ENCODE assay signal across 11 cellular contexts in the genomic region with DNA sequence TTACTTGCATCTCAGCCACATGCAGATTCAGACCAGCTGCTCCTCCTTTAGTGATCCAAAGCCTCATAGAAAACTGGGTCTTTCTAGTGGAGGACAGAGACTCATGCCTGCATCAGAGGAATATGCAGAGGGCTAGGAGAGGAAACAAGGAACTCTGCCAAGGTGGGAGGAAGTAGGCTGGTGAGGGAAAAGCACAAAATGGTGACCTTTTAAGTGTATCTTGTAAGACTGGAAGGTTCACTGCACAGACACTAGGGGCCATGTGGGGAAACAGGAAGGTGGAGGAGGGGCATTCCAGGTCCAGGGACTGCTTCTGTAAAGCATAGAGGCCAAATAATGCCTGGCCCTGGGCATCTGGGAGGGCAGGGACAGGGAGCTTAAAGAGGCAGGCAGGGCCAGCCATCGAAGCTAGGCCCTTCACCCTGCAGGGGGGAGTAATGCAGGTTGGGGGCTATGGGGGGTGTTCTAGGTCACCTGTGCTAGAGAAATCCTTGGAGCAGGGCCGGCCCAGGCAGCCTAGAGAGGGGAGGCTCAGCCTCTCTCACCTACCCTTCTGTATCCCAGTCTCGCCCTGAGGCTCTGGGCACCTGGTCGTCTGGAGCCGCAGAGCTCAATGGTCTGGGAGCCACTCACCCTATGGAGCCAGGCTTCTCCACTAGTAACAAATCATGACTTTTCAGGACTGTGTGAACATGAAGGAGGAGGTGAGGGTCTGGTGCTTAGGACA.
DNase-seq lines count a peak whose midpoint lies in the region; ATAC-seq and TF ChIP-seq lines count a peak whose summit lies in the region.
"Had no signal": no experiment of that assay in that cellular context is flagged by ENCODE, and none has a peak within 500 bp of the region (broad histone marks: within the 10 kb centered on the region; RNA-seq: fewer than 3 reads in every experiment).

No MANE protein-coding gene starts in this region.

- H3K9me2 ChIP-seq in OCI-LY7 (ENCODE audit: insufficient read depth, low read length): no peaks in the 10 kb centered on the region

- peak overlapping the region; percentile 23 for H3K27ac ChIP-seq in OCI-LY7 (ENCODE audit: low read depth, low read length, poor library complexity, severe bottlenecking)
- peak overlapping the region in 4 of 5 donors; percentile 32 to 60 (median 56) for H3K27ac ChIP-seq in stomach
- no peak overlapping the region for H3K27ac ChIP-seq in tibial nerve
- H3K27ac ChIP-seq in mammary epithelial cell (ENCODE audit: insufficient read depth, low read depth, low read length): no peak overlapping the region

- no peak for TF ChIP-seq POLR2A in stomach (IDR thresholded peaks at IDR 0.05)
- no peak for TF ChIP-seq POLR2A in tibial nerve (IDR thresholded peaks at IDR 0.05)

- peaks cover 27% of the 10 kb centered on the region for H3K36me3 Mint-ChIP-seq in activated T-cell treated with anti-CD3 and anti-CD28 coated beads, Interleukin-2, amount 50 U/mL, for 24 hours (ENCODE audit: low read depth)
- peaks cover 6% of the 10 kb centered on the region for H3K36me3 Mint-ChIP-seq in activated T-cell treated with anti-CD3 and anti-CD28 coated beads, Interleukin-2, amount 50 U/mL, for 4 hours (ENCODE audit: insufficient read depth)

- H2AFZ ChIP-seq in OCI-LY7 (ENCODE audit: low read length) (peak overlapping the region; percentile 47; the same call in 1 of the 2 replicates), mammary epithelial cell (ENCODE audit: low read depth, low read length) (no peak overlapping the region)

- TF ChIP-seq EP300 in stomach (IDR thresholded peaks at IDR 0.05) (no peak), tibial nerve (IDR thresholded peaks at IDR 0.05) (no peak)

- H3K4me2 ChIP-seq in OCI-LY7 (ENCODE audit: low read length) (peak overlapping the region; percentile 69), mammary epithelial cell (ENCODE audit: insufficient read depth, low read depth, low read length) (no peak overlapping the region)

- H3K79me2 ChIP-seq in OCI-LY7 (ENCODE audit: insufficient read depth, low read depth, low read length): no peaks in the 10 kb centered on the region
- H3K79me2 ChIP-seq in mammary epithelial cell (ENCODE audit: insufficient read depth, low read length): no peaks in the 10 kb centered on the region

- H3K4me1 Mint-ChIP-seq in activated T-cell treated with anti-CD3 and anti-CD28 coated beads, Interleukin-2, amount 50 U/mL, for 24 hours (ENCODE audit: low read depth): no peaks in the 10 kb centered on the region
- peaks cover 7% of the 10 kb centered on the region for H3K4me1 Mint-ChIP-seq in activated T-cell treated with anti-CD3 and anti-CD28 coated beads, Interleukin-2, amount 50 U/mL, for 4 hours (ENCODE audit: low read depth)

- no peak overlapping the region for H3K9ac ChIP-seq in mammary epithelial cell (ENCODE audit: insufficient read depth, low read length)

- H3K27me3 ChIP-seq in stomach (no peaks in the 10 kb centered on the region), tibial nerve (no peaks in the 10 kb centered on the region), mammary epithelial cell (ENCODE audit: insufficient read depth, low read length) (no peaks in the 10 kb centered on the region)

- no peak for TF ChIP-seq CTCF in OCI-LY7 (conservative IDR thresholded peaks at IDR 0.05; ENCODE audit: low read length)
- no peak for TF ChIP-seq CTCF in fibroblast of pulmonary artery (IDR thresholded peaks at IDR 0.05; ENCODE audit: low read length, missing control alignments)
- TF ChIP-seq CTCF in stomach (IDR thresholded peaks at IDR 0.05): no peak
- no peak for TF ChIP-seq CTCF in tibial nerve (IDR thresholded peaks at IDR 0.05)
- TF ChIP-seq CTCF in mammary epithelial cell (conservative IDR thresholded peaks at IDR 0.05 in 1 of 2, IDR thresholded peaks at IDR 0.05 in 1 of 2; ENCODE audit: extremely low read depth in 1 of 2, insufficient read depth in 1 of 2, low read depth in 1 of 2, low read length in 2 of 2): no peak

- intact Hi-C loops in OCI-LY7 (cut with micrococcal nuclease; ENCODE audit: unreplicated experiment) (no loop called here), stomach (cut with DNase I; ENCODE audit: low total_unique reads) (no loop called here), mammary epithelial cell (cut with micrococcal nuclease) (no loop called here)

- no peaks in the 10 kb centered on the region for H3K27me3 Mint-ChIP-seq in activated T-cell treated with anti-CD3 and anti-CD28 coated beads, Interleukin-2, amount 50 U/mL, for 24 hours
- H3K27me3 Mint-ChIP-seq in activated T-cell treated with anti-CD3 and anti-CD28 coated beads, Interleukin-2, amount 50 U/mL, for 4 hours (ENCODE audit: low read depth): no peaks in the 10 kb centered on the region
- H3K27me3 Mint-ChIP-seq: stimulated activated naive CD8-positive, alpha-beta T cell treated with anti-CD3 and anti-CD28 coated beads, Interleukin-15, amount 100 ng/mL, for 72 hours had no signal

- CTCF ChIA-PET in OCI-LY7 (lab: Charles Lee; ENCODE audit: unreplicated experiment): interaction anchor here (0.6 kb wide), 2 partner anchors 480 to 751 kb away, joined by 3 read pairs; no protein-coding TSS in a partner anchor
- CTCF ChIA-PET in mammary epithelial cell (lab: Charles Lee; ENCODE audit: low non-redundant PET): no interaction called here

- H3K36me3 ChIP-seq in OCI-LY7 (ENCODE audit: insufficient read depth, low read length) (no peaks in the 10 kb centered on the region), stomach (peaks cover 0 to 9% (median 4%) of the 10 kb centered on the region in 4 donors), tibial nerve (peaks cover 0 to 27% (median 0%) of the 10 kb centered on the region in 3 donors), mammary epithelial cell (ENCODE audit: insufficient read depth, low read length) (no peaks in the 10 kb centered on the region)

- POLR2A ChIA-PET in OCI-LY7 (lab: Charles Lee): interaction anchor here (1.1 kb wide), 1 partner anchor 36 kb away, joined by 3 read pairs; no protein-coding TSS in a partner anchor

- BruUV-seq in OCI-LY7 (replicated peaks; lab: Mats Ljungman, UMichigan) (no TSS peak), mammary epithelial cell (replicated peaks; lab: Mats Ljungman, UMichigan) (no TSS peak)

- H3K9me3 Mint-ChIP-seq in activated T-cell treated with anti-CD3 and anti-CD28 coated beads, Interleukin-2, amount 50 U/mL, for 24 hours: no peaks in the 10 kb centered on the region
- no peaks in the 10 kb centered on the region for H3K9me3 Mint-ChIP-seq in activated T-cell treated with anti-CD3 and anti-CD28 coated beads, Interleukin-2, amount 50 U/mL, for 4 hours
- H3K9me3 Mint-ChIP-seq: stimulated activated naive CD8-positive, alpha-beta T cell treated with anti-CD3 and anti-CD28 coated beads, Interleukin-15, amount 100 ng/mL, for 72 hours had no signal

- WGBS in stomach, 5 donors: 89 to 96% (median 94%) methylated on average over 1 to 5 of the region's 5 CpGs
- 92 to 94% methylated on average over 5 of the region's 5 CpGs for WGBS in tibial nerve, 2 donors
- WGBS in mammary epithelial cell (ENCODE audit: low coverage, missing lambda C conversion rate): 83% methylated on average over 2 of the region's 5 CpGs

- no peak overlapping the region for H3K4me3 Mint-ChIP-seq in activated T-cell treated with anti-CD3 and anti-CD28 coated beads, Interleukin-2, amount 50 U/mL, for 24 hours
- no peak overlapping the region for H3K4me3 Mint-ChIP-seq in activated T-cell treated with anti-CD3 and anti-CD28 coated beads, Interleukin-2, amount 50 U/mL, for 4 hours
- H3K4me3 Mint-ChIP-seq: stimulated activated naive CD8-positive, alpha-beta T cell treated with anti-CD3 and anti-CD28 coated beads, Interleukin-15, amount 100 ng/mL, for 72 hours had no signal

- H3K4me1 ChIP-seq in OCI-LY7 (ENCODE audit: insufficient read depth, low read length, poor library complexity, severe bottlenecking) (peaks cover 18% of the 10 kb centered on the region), stomach (peaks cover 22 to 39% (median 31%) of the 10 kb centered on the region in 4 donors), tibial nerve (peaks cover 0 to 5% (median 0%) of the 10 kb centered on the region in 4 donors), mammary epithelial cell (ENCODE audit: insufficient read depth, low read length) (peaks cover under 1% of the 10 kb centered on the region)

- no peak for ATAC-seq in activated T-cell treated with anti-CD3 and anti-CD28 coated beads, Interleukin-2, amount 50 U/mL, for 4 hours
- ATAC-seq: stimulated activated naive CD8-positive, alpha-beta T cell treated with anti-CD3 and anti-CD28 coated beads, Interleukin-15, amount 100 ng/mL, for 72 hours had no signal

- H3K9me3 ChIP-seq in OCI-LY7 (ENCODE audit: low read length): no peaks in the 10 kb centered on the region
- H3K9me3 ChIP-seq in stomach: no peaks in the 10 kb centered on the region
- no peaks in the 10 kb centered on the region for H3K9me3 ChIP-seq in tibial nerve
- no peaks in the 10 kb centered on the region for H3K9me3 ChIP-seq in mammary epithelial cell (replicated peaks; ENCODE audit: insufficient read depth, low read length)

- H4K20me1 ChIP-seq in OCI-LY7 (ENCODE audit: insufficient read depth, low read length) (no peaks in the 10 kb centered on the region), mammary epithelial cell (ENCODE audit: insufficient read depth, low read length) (no peaks in the 10 kb centered on the region)

- H3K4me3 ChIP-seq in OCI-LY7 (ENCODE audit: low read depth, low read length, poor library complexity, severe bottlenecking) (peak overlapping the region; percentile 32), fibroblast of pulmonary artery (replicated peaks; ENCODE audit: low read depth, low read length) (no peak overlapping the region), stomach (no peak overlapping the region), tibial nerve (no peak overlapping the region), mammary epithelial cell (replicated peaks in 1 of 3; ENCODE audit: insufficient read depth in 1 of 3, low read depth in 2 of 3, low read length in 3 of 3) (no peak overlapping the region)
- H3K4me3 ChIP-seq: lung had no signal

- dilution Hi-C loops in mammary epithelial cell (cut with HindIII; ENCODE audit: low sequenced_read_pairs): no loop called here

- in situ Hi-C loops in mammary epithelial cell (cut with MboI; ENCODE audit: low sequenced_read_pairs in 2 of 2): no loop called here

- peak overlapping the region; percentile 11 for H3K27ac Mint-ChIP-seq in activated T-cell treated with anti-CD3 and anti-CD28 coated beads, Interleukin-2, amount 50 U/mL, for 24 hours

- DNase-seq in activated T-cell treated with anti-CD3 and anti-CD28 coated beads, Interleukin-2, amount 50 U/mL, for 24 hours: no peak
- DNase-seq in activated T-cell treated with anti-CD3 and anti-CD28 coated beads, Interleukin-2, amount 50 U/mL, for 4 hours: no peak
- DNase-seq in OCI-LY7 (ENCODE audit: low spot score): peak; percentile 54
- peak; percentile 37 for DNase-seq in fibroblast of pulmonary artery (ENCODE audit: low read depth)
- no peak for DNase-seq in stomach
- no peak for DNase-seq in DMS153 treated with DMSO at 0.1 percent for 48 hours (lab: John Stamatoyannopoulos, UW; ENCODE audit: unreplicated experiment)
- no peak for DNase-seq in tibial nerve (ENCODE audit: low spot score in 2 of 2)
- no peak for DNase-seq in mammary epithelial cell
- DNase-seq: activated CD4-positive, alpha-beta T cell treated with anti-CD3 and anti-CD28 coated beads, Interleukin-2, amount 50 U/mL, for 4 hours; stimulated activated naive CD8-positive, alpha-beta T cell treated with anti-CD3 and anti-CD28 coated beads, Interleukin-15, amount 100 ng/mL, for 72 hours had no signal

Comparison
In these comparisons a context has a peak if more than half of its experiments do, and no peak if none do; other contexts are left out.
1. DNase-seq: peak in OCI-LY7 (single experiment) and fibroblast of pulmonary artery (single experiment); none in activated T-cell treated with anti-CD3 and anti-CD28 coated beads, Interleukin-2, amount 50 U/mL, for 24 hours (single experiment), activated T-cell treated with anti-CD3 and anti-CD28 coated beads, Interleukin-2, amount 50 U/mL, for 4 hours (single experiment), stomach (single experiment), DMS153 treated with DMSO at 0.1 percent for 48 hours (single experiment), tibial nerve (0 of 2) and mammary epithelial cell (single experiment).
2. H3K27ac ChIP-seq: peak in OCI-LY7 (single experiment) and stomach (4 of 5); none in tibial nerve (0 of 4) and mammary epithelial cell (single experiment).